Comparison of ENCODE assay signal across 4 cellular contexts in genomic region chr22:22013559-22014284, GRCh38.
A peak's percentile ranks its signal among the peaks of the same experiment; 100 is the strongest.
TF ChIP-seq lines count a peak whose summit lies in the region.

No MANE protein-coding gene starts in this region.

TF ChIP-seq in SK-N-SH treated with all-trans-retinoic acid at 6 μM for 48 hours, 23 proteins besides CTCF, POLR2A, EP300 and RAD21:
- TF ChIP-seq GLIS3 (CRISPR knock-in tag; IDR thresholded peaks at IDR 0.05): no peak
- TF ChIP-seq SNAI2 (CRISPR knock-in tag; IDR thresholded peaks at IDR 0.05): no peak
- peak; percentile 59; the same call in 1 of the 2 replicates for TF ChIP-seq ZNF8 (CRISPR knock-in tag; IDR thresholded peaks at IDR 0.05)
- no peak for TF ChIP-seq TCF4 (CRISPR knock-in tag; IDR thresholded peaks at IDR 0.05; ENCODE audit: borderline replicate concordance)
- TF ChIP-seq TOX (CRISPR knock-in tag; IDR thresholded peaks at IDR 0.05; ENCODE audit: borderline replicate concordance): no peak

TF ChIP-seq in SK-N-SH, 30 proteins besides CTCF, POLR2A, EP300 and RAD21:
- TF ChIP-seq JUND (IDR thresholded peaks at IDR 0.05) (no peak), FOXJ3 (CRISPR knock-in tag; IDR thresholded peaks at IDR 0.05) (no peak), POLR2AphosphoS5 (IDR thresholded peaks at IDR 0.05; ENCODE audit: low read depth, low read length) (no peak), MXI1 (IDR thresholded peaks at IDR 0.05; ENCODE audit: low read depth, low read length) (no peak), EZH2phosphoT487 (IDR thresholded peaks at IDR 0.05; ENCODE audit: borderline replicate concordance, low read depth) (no peak), GATA2 (CRISPR knock-in tag; IDR thresholded peaks at IDR 0.05) (no peak), ELF1 (IDR thresholded peaks at IDR 0.05) (no peak)

TF ChIP-seq in HEK293, 187 proteins besides CTCF, POLR2A, EP300 and RAD21:
- TF ChIP-seq ZNF146 (tag by site-specific recombination; IDR thresholded peaks at IDR 0.05): peak; percentile 53; the same call in 1 of the 2 replicates
- TF ChIP-seq SCRT2 (tag by site-specific recombination; IDR thresholded peaks at IDR 0.05): no peak

TF ChIP-seq in K562, 482 proteins besides CTCF, POLR2A, EP300 and RAD21 (continues in another document):
- TF ChIP-seq PATZ1 (CRISPR knock-in tag; IDR thresholded peaks at IDR 0.05; ENCODE audit: borderline replicate concordance) (no peak), ZNF75A (CRISPR knock-in tag; IDR thresholded peaks at IDR 0.05) (no peak), ZNF707 (CRISPR knock-in tag; conservative IDR thresholded peaks at IDR 0.05) (no peak), EGR1 (conservative IDR thresholded peaks at IDR 0.05) (0 out of 2 replicates have a peak, but pooled peaks have one; percentile 18), ZNF133 (CRISPR knock-in tag; IDR thresholded peaks at IDR 0.05) (no peak), ASH1L (IDR thresholded peaks at IDR 0.05; ENCODE audit: borderline replicate concordance, low read depth, partially characterized antibody) (no peak), RB1 (IDR thresholded peaks at IDR 0.05; ENCODE audit: low read depth) (peak; percentile 52; the same call in 1 of the 2 replicates), ARID2 (IDR thresholded peaks at IDR 0.05) (no peak), PTRF (tag; IDR thresholded peaks at IDR 0.05) (no peak), TRIM28 (IDR thresholded peaks at IDR 0.05) (no peak), ZNF764 (CRISPR knock-in tag; IDR thresholded peaks at IDR 0.05; ENCODE audit: low read depth) (no peak), ARNT (IDR thresholded peaks at IDR 0.05) (no peak), NR3C1 (CRISPR knock-in tag; IDR thresholded peaks at IDR 0.05) (0 out of 2 replicates have a peak, but pooled peaks have one; percentile 17), TGIF2 (CRISPR knock-in tag; IDR thresholded peaks at IDR 0.05) (no peak), RNF219 (CRISPR knock-in tag; IDR thresholded peaks at IDR 0.05) (no peak), CC2D1A (IDR thresholded peaks at IDR 0.05) (no peak), CREB5 (CRISPR knock-in tag; IDR thresholded peaks at IDR 0.05) (no peak), PTBP1 (IDR thresholded peaks at IDR 0.05; ENCODE audit: low read depth, low read length) (no peak), POLR2H (tag; IDR thresholded peaks at IDR 0.05; ENCODE audit: low read depth) (no peak), MEF2D (tag; conservative IDR thresholded peaks at IDR 0.05; ENCODE audit: low read depth) (no peak), ZNF121 (CRISPR knock-in tag; conservative IDR thresholded peaks at IDR 0.05) (no peak), ZNF445 (CRISPR knock-in tag; IDR thresholded peaks at IDR 0.05; ENCODE audit: low read depth) (no peak), CREB1 (IDR thresholded peaks at IDR 0.05) (no peak), CREB1 (CRISPR knock-in tag; IDR thresholded peaks at IDR 0.05) (no peak), ADNP (tag; IDR thresholded peaks at IDR 0.05) (no peak; the same call in 1 of the 2 replicates), SMC3 (conservative IDR thresholded peaks at IDR 0.05; ENCODE audit: insufficient read depth, low read depth, low read length) (no peak), KDM1A (IDR thresholded peaks at IDR 0.05) (peak in 1 of 2 experiments; percentile 28; a peak in 2 of 4 replicates), ESRRA (IDR thresholded peaks at IDR 0.05; ENCODE audit: borderline replicate concordance, low read depth) (no peak), ZNF175 (CRISPR knock-in tag; IDR thresholded peaks at IDR 0.05; ENCODE audit: low read depth) (no peak), PHF20 (IDR thresholded peaks at IDR 0.05; ENCODE audit: partially characterized antibody) (peak; percentile 40), CCAR2 (IDR thresholded peaks at IDR 0.05; ENCODE audit: low read depth, low read length) (no peak), TAF15 (IDR thresholded peaks at IDR 0.05; ENCODE audit: low read depth, low read length) (no peak), ZNF282 (CRISPR knock-in tag; IDR thresholded peaks at IDR 0.05) (no peak), ZNF740 (CRISPR knock-in tag; IDR thresholded peaks at IDR 0.05) (no peak), ZNF740 (tag; IDR thresholded peaks at IDR 0.05) (no peak), KLF10 (CRISPR knock-in tag; IDR thresholded peaks at IDR 0.05) (no peak), ZZZ3 (IDR thresholded peaks at IDR 0.05) (no peak), ELF1 (tag; IDR thresholded peaks at IDR 0.05) (no peak), FOXK2 (conservative IDR thresholded peaks at IDR 0.05 in 1 of 2, IDR thresholded peaks at IDR 0.05 in 1 of 2; ENCODE audit: low read depth in 2 of 2) (no peak), ZKSCAN3 (CRISPR knock-in tag; IDR thresholded peaks at IDR 0.05) (no peak), ZKSCAN1 (IDR thresholded peaks at IDR 0.05; ENCODE audit: low read depth, low read length) (no peak), HDAC8 (tag; IDR thresholded peaks at IDR 0.05) (no peak), FOXJ3 (CRISPR knock-in tag; IDR thresholded peaks at IDR 0.05) (no peak)
- TF ChIP-seq, protein P1, sequence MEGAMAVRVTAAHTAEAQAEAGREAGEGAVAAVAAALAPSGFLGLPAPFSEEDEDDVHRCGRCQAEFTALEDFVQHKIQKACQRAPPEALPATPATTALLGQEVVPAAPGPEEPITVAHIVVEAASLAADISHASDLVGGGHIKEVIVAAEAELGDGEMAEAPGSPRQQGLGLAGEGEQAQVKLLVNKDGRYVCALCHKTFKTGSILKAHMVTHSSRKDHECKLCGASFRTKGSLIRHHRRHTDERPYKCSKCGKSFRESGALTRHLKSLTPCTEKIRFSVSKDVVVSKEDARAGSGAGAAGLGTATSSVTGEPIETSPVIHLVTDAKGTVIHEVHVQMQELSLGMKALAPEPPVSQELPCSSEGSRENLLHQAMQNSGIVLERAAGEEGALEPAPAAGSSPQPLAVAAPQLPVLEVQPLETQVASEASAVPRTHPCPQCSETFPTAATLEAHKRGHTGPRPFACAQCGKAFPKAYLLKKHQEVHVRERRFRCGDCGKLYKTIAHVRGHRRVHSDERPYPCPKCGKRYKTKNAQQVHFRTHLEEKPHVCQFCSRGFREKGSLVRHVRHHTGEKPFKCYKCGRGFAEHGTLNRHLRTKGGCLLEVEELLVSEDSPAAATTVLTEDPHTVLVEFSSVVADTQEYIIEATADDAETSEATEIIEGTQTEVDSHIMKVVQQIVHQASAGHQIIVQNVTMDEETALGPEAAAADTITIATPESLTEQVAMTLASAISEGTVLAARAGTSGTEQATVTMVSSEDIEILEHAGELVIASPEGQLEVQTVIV (CRISPR knock-in tag; IDR thresholded peaks at IDR 0.05; ENCODE audit: borderline replicate concordance): no peak
- TF ChIP-seq, protein P2, sequence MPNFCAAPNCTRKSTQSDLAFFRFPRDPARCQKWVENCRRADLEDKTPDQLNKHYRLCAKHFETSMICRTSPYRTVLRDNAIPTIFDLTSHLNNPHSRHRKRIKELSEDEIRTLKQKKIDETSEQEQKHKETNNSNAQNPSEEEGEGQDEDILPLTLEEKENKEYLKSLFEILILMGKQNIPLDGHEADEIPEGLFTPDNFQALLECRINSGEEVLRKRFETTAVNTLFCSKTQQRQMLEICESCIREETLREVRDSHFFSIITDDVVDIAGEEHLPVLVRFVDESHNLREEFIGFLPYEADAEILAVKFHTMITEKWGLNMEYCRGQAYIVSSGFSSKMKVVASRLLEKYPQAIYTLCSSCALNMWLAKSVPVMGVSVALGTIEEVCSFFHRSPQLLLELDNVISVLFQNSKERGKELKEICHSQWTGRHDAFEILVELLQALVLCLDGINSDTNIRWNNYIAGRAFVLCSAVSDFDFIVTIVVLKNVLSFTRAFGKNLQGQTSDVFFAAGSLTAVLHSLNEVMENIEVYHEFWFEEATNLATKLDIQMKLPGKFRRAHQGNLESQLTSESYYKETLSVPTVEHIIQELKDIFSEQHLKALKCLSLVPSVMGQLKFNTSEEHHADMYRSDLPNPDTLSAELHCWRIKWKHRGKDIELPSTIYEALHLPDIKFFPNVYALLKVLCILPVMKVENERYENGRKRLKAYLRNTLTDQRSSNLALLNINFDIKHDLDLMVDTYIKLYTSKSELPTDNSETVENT (CRISPR knock-in tag; IDR thresholded peaks at IDR 0.05): no peak
- TF ChIP-seq, protein P3, sequence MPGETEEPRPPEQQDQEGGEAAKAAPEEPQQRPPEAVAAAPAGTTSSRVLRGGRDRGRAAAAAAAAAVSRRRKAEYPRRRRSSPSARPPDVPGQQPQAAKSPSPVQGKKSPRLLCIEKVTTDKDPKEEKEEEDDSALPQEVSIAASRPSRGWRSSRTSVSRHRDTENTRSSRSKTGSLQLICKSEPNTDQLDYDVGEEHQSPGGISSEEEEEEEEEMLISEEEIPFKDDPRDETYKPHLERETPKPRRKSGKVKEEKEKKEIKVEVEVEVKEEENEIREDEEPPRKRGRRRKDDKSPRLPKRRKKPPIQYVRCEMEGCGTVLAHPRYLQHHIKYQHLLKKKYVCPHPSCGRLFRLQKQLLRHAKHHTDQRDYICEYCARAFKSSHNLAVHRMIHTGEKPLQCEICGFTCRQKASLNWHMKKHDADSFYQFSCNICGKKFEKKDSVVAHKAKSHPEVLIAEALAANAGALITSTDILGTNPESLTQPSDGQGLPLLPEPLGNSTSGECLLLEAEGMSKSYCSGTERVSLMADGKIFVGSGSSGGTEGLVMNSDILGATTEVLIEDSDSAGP (CRISPR knock-in tag; IDR thresholded peaks at IDR 0.05): no peak
- TF ChIP-seq, protein P4, sequence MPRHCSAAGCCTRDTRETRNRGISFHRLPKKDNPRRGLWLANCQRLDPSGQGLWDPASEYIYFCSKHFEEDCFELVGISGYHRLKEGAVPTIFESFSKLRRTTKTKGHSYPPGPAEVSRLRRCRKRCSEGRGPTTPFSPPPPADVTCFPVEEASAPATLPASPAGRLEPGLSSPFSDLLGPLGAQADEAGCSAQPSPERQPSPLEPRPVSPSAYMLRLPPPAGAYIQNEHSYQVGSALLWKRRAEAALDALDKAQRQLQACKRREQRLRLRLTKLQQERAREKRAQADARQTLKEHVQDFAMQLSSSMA (CRISPR knock-in tag; IDR thresholded peaks at IDR 0.05): no peak
- TF ChIP-seq, protein P5, sequence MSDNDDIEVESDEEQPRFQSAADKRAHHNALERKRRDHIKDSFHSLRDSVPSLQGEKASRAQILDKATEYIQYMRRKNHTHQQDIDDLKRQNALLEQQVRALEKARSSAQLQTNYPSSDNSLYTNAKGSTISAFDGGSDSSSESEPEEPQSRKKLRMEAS (CRISPR knock-in tag; IDR thresholded peaks at IDR 0.05): no peak
- TF ChIP-seq, protein P6, sequence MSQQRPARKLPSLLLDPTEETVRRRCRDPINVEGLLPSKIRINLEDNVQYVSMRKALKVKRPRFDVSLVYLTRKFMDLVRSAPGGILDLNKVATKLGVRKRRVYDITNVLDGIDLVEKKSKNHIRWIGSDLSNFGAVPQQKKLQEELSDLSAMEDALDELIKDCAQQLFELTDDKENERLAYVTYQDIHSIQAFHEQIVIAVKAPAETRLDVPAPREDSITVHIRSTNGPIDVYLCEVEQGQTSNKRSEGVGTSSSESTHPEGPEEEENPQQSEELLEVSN (IDR thresholded peaks at IDR 0.05; ENCODE audit: borderline replicate concordance in 1 of 2, extremely low read depth in 1 of 2, insufficient read depth in 1 of 2, insufficient read length in 1 of 2, low read depth in 1 of 2, low read length in 1 of 2, poor library complexity in 1 of 2, severe bottlenecking in 1 of 2): no peak
- TF ChIP-seq, protein P7, sequence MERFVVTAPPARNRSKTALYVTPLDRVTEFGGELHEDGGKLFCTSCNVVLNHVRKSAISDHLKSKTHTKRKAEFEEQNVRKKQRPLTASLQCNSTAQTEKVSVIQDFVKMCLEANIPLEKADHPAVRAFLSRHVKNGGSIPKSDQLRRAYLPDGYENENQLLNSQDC (CRISPR knock-in tag; IDR thresholded peaks at IDR 0.05): no peak
